ENCODE assay signal across 1 cellular context in genomic region chr6:136289579-136290405, GRCh38.
TF ChIP-seq lines count a peak whose summit lies in the region.

BCLAF1 (minus strand) TSS chr6:136289846; CDS start chr6:136279866, 9,980 bp downstream.

TF ChIP-seq in GM12878, 131 proteins besides CTCF, POLR2A, EP300 and RAD21 (continued from another document and continues in another):
- TF ChIP-seq USF2 (IDR thresholded peaks at IDR 0.05; ENCODE audit: borderline replicate concordance, low read depth, low read length) (no peak; the same call in 1 of the 2 replicates), KDM1A (IDR thresholded peaks at IDR 0.05; ENCODE audit: borderline replicate concordance) (no peak), SP1 (IDR thresholded peaks at IDR 0.05; ENCODE audit: low read depth, low read length) (peak; percentile 80), ZBTB11 (CRISPR knock-in tag; IDR thresholded peaks at IDR 0.05) (no peak), SMARCA5 (IDR thresholded peaks at IDR 0.05) (no peak), SREBF1 (IDR thresholded peaks at IDR 0.05; ENCODE audit: low read length) (no peak), IKZF2 (IDR thresholded peaks at IDR 0.05) (no peak; a peak in 1 of 4 replicates), NFIC (IDR thresholded peaks at IDR 0.05; ENCODE audit: low read depth, low read length) (no peak; the same call in 1 of the 2 replicates), JUNB (IDR thresholded peaks at IDR 0.05) (no peak), HCFC1 (IDR thresholded peaks at IDR 0.05; ENCODE audit: low read length) (no peak), NBN (IDR thresholded peaks at IDR 0.05) (peak; percentile 70), CBFB (IDR thresholded peaks at IDR 0.05; ENCODE audit: low read depth) (peak; percentile 82; the same call in 1 of the 2 replicates), SREBF2 (IDR thresholded peaks at IDR 0.05; ENCODE audit: low read length) (no peak), TAF1 (IDR thresholded peaks at IDR 0.05; ENCODE audit: borderline replicate concordance, low read depth, low read length) (peak; percentile 96), CREB1 (IDR thresholded peaks at IDR 0.05; ENCODE audit: low read depth) (peak; percentile 92), PBX3 (IDR thresholded peaks at IDR 0.05; ENCODE audit: insufficient replicate concordance, low read depth, low read length) (no peak), SMC3 (IDR thresholded peaks at IDR 0.05; ENCODE audit: borderline replicate concordance, low read length) (no peak), JUND (IDR thresholded peaks at IDR 0.05; ENCODE audit: low read depth, low read length) (no peak), SMAD1 (IDR thresholded peaks at IDR 0.05; ENCODE audit: low read depth, partially characterized antibody) (peak; percentile 86), RELB (IDR thresholded peaks at IDR 0.05; ENCODE audit: low read depth) (0 out of 2 replicates have a peak, but pooled peaks have one; percentile 40), ZNF24 (IDR thresholded peaks at IDR 0.05) (no peak), SKIL (IDR thresholded peaks at IDR 0.05; ENCODE audit: low read depth, poor library complexity, severe bottlenecking) (no peak), MEF2A (IDR thresholded peaks at IDR 0.05; ENCODE audit: insufficient read depth, low read depth, low read length) (no peak; the same call in 1 of the 2 replicates), ZBTB4 (CRISPR knock-in tag; IDR thresholded peaks at IDR 0.05) (no peak), E2F4 (IDR thresholded peaks at IDR 0.05; ENCODE audit: low read depth, low read length) (no peak), IRF4 (IDR thresholded peaks at IDR 0.05; ENCODE audit: low read depth, low read length) (no peak), NFXL1 (IDR thresholded peaks at IDR 0.05; ENCODE audit: borderline replicate concordance) (no peak), BRCA1 (IDR thresholded peaks at IDR 0.05; ENCODE audit: low read depth, low read length) (peak; percentile 77), ZBTB33 (IDR thresholded peaks at IDR 0.05) (no peak), ZSCAN29 (IDR thresholded peaks at IDR 0.05) (no peak), MXI1 (IDR thresholded peaks at IDR 0.05; ENCODE audit: low read depth, low read length) (peak; percentile 54), NKRF (conservative IDR thresholded peaks at IDR 0.05) (no peak; the same call in 1 of the 2 replicates), ATF2 (IDR thresholded peaks at IDR 0.05; ENCODE audit: low read length) (no peak), DPF2 (IDR thresholded peaks at IDR 0.05) (no peak), IRF3 (IDR thresholded peaks at IDR 0.05) (no peak; the same call in 1 of the 2 replicates), KLF5 (IDR thresholded peaks at IDR 0.05; ENCODE audit: partially characterized antibody) (no peak), CHD4 (IDR thresholded peaks at IDR 0.05) (no peak), RBBP5 (conservative IDR thresholded peaks at IDR 0.05) (no peak), ETV6 (conservative IDR thresholded peaks at IDR 0.05 in 1 of 2, IDR thresholded peaks at IDR 0.05 in 1 of 2; ENCODE audit: borderline replicate concordance in 1 of 2, low read depth in 1 of 2) (0 out of 4 replicates have a peak, but pooled peaks of 1 of the 2 experiments have one; percentile 5)
